Comparison of ENCODE assay signal across 2 cellular contexts in genomic region chr20:20391115-20391514, GRCh38.
TF ChIP-seq lines count a peak whose summit lies in the region.

No MANE protein-coding gene starts in this region.

TF ChIP-seq in HepG2, 621 proteins besides CTCF, POLR2A, EP300 and RAD21:
- no peak for TF ChIP-seq ELF3 (CRISPR knock-in tag; IDR thresholded peaks at IDR 0.05)
- peak; percentile 79 for TF ChIP-seq MAFF (IDR thresholded peaks at IDR 0.05; ENCODE audit: low read depth, low read length)
- peak; percentile 85 to 88 for TF ChIP-seq MAFK (conservative IDR thresholded peaks at IDR 0.05 in 1 of 2, IDR thresholded peaks at IDR 0.05 in 1 of 2; ENCODE audit: low read length in 2 of 2)
- TF ChIP-seq ADNP (CRISPR knock-in tag; IDR thresholded peaks at IDR 0.05), result no peak
- TF ChIP-seq HDAC2 (CRISPR knock-in tag; IDR thresholded peaks at IDR 0.05), result no peak

TF ChIP-seq in K562, 482 proteins besides CTCF, POLR2A, EP300 and RAD21:
- no peak for TF ChIP-seq SREBF1 (IDR thresholded peaks at IDR 0.05; ENCODE audit: borderline replicate concordance, low read depth, low read length)
- 0 out of 2 replicates have a peak, but pooled peaks have one; percentile 7 for TF ChIP-seq ZNF316 (IDR thresholded peaks at IDR 0.05)
